8 cellular contexts compared by ENCODE assay signal in the genomic region with DNA sequence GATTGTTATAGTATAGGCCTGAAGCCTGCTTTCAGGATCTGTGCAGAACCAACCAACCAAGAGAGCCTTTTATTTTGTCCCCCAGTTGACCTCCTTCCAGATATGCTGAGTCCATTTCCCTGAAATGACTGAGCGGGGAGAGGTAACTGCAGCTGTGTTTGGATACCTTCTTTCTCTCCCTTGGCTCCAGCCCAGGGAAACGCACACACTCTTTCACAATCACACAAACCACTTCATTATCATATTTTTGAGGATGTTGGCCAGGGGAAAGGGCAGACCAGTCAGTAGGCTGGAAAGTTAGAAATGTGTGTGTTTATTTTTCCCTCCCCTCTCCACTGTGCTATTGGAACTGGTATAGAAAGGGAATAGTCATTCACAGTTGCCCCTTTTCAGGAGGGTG.
DNase-seq lines count a peak whose midpoint lies in the region; ATAC-seq and TF ChIP-seq lines count a peak whose summit lies in the region.

No MANE protein-coding gene starts in this region.

- no peak overlapping the region for H3K4ac ChIP-seq in H9 (ENCODE audit: low read depth, low read length)

- no peak overlapping the region for H3K23ac ChIP-seq in H9 (ENCODE audit: insufficient read length, low read depth, low read length)

- H3K4me3 Mint-ChIP-seq in H9 = no peak overlapping the region

- H3K9me3 Mint-ChIP-seq in H9 = no peaks in the 10 kb centered on the region

- no peak overlapping the region for H3K18ac ChIP-seq in H9 (ENCODE audit: insufficient read length, low read depth, low read length)

- H4K20me1 ChIP-seq in H9 (ENCODE audit: control insufficient read depth, insufficient read depth, insufficient read length) = no peaks in the 10 kb centered on the region

- H3K9me3 ChIP-seq in H9 (ENCODE audit: control insufficient read depth, low read depth, low read length) = no peaks in the 10 kb centered on the region

- no peak overlapping the region for H2AK5ac ChIP-seq in H9 (ENCODE audit: insufficient read length, low read length)

- no peak overlapping the region for H4K91ac ChIP-seq in H9 (ENCODE audit: insufficient read length, low read depth, low read length)

- H3K56ac ChIP-seq in H9 (ENCODE audit: insufficient read length, low read depth, low read length) = no peak overlapping the region

- no peak overlapping the region for H2BK5ac ChIP-seq in H9 (ENCODE audit: insufficient read length, low read length)

- WGBS in H9 (ENCODE audit: extremely low coverage, insufficient read length, low lambda C conversion rate) = no CpG with 5 or more reads among the region's 2 CpGs

- H2BK12ac ChIP-seq in H9 (ENCODE audit: insufficient read length, low read depth, low read length) = no peak overlapping the region

- H4K5ac ChIP-seq in H9 (ENCODE audit: insufficient read length, low read depth, low read length) = no peak overlapping the region

- H3K4me1 ChIP-seq in H9 (ENCODE audit: insufficient read depth, low read length) = peaks cover 6% of the 10 kb centered on the region; the same call in 1 of the 2 replicates

- DNase-seq in HT1080 (ENCODE audit: low read depth) (peak; percentile 87), fibroblast of villous mesenchyme (ENCODE audit: low read depth) (peak; percentile 98), skeletal muscle cell (ENCODE audit: low read depth) (peak; percentile 97), H9 (no peak)

- H3K4me3 ChIP-seq in fibroblast of villous mesenchyme (ENCODE audit: low read depth, low read length) (no peak overlapping the region), skeletal muscle cell (ENCODE audit: low read depth, low read length) (no peak overlapping the region)

- no peaks in the 10 kb centered on the region for H3K36me3 Mint-ChIP-seq in H9 (ENCODE audit: insufficient read depth in 1 of 3, low read depth in 3 of 3)

- H3K9ac ChIP-seq in H9 (ENCODE audit: extremely low read depth, insufficient read length, low read length) = no peak overlapping the region

- no peak overlapping the region for H2AFZ ChIP-seq in H9 (ENCODE audit: low read length)

- no peaks in the 10 kb centered on the region for H3K27me3 Mint-ChIP-seq in H9 (ENCODE audit: low read depth)

- H2BK20ac ChIP-seq in H9 (ENCODE audit: low read depth, low read length, poor library complexity, severe bottlenecking) = no peak overlapping the region

- no peak for TF ChIP-seq CTCF in fibroblast of villous mesenchyme (IDR thresholded peaks at IDR 0.05; ENCODE audit: insufficient read depth, low read depth, low read length)
- TF ChIP-seq CTCF in H9 (conservative IDR thresholded peaks at IDR 0.05) = no peak

- peaks cover 30 to 37% of the 10 kb centered on the region in 2 experiments for H3K4me1 Mint-ChIP-seq in H9

- no peak overlapping the region for H3T11ph ChIP-seq in H9 (ENCODE audit: low read length)

- no peak overlapping the region for H2BK15ac ChIP-seq in H9 (ENCODE audit: low read depth, low read length)

- no peak overlapping the region for H3K14ac ChIP-seq in H9 (ENCODE audit: insufficient read depth, low read length)

- no peaks in the 10 kb centered on the region for H3K79me2 ChIP-seq in H9 (ENCODE audit: insufficient read depth, low read length)

- no peak for ATAC-seq in HG03378 (IDR thresholded peaks at IDR 0.05; ENCODE audit: unreplicated experiment)
- ATAC-seq in HG03159 (IDR thresholded peaks at IDR 0.05; ENCODE audit: unreplicated experiment) = no peak
- ATAC-seq in GM18861 (IDR thresholded peaks at IDR 0.05; ENCODE audit: unreplicated experiment) = no peak

- H3K79me1 ChIP-seq in H9 (ENCODE audit: insufficient read depth, low read depth, low read length, poor library complexity, severe bottlenecking) = no peaks in the 10 kb centered on the region

- H3K4me2 ChIP-seq in H9 (ENCODE audit: insufficient read depth, insufficient read length, low read length) = no peak overlapping the region

- H3K23me2 ChIP-seq in H9 (ENCODE audit: insufficient read length, low read depth, low read length, poor library complexity, severe bottlenecking) = no peaks in the 10 kb centered on the region

- H4K8ac ChIP-seq in H9 (replicated peaks; ENCODE audit: insufficient read length, low read depth, low read length) = no peak overlapping the region

- no peak overlapping the region for H2BK120ac ChIP-seq in H9 (ENCODE audit: low read depth, low read length, poor library complexity, severe bottlenecking)

- no peaks in the 10 kb centered on the region for H3K27me3 ChIP-seq in H9 (ENCODE audit: insufficient read depth, low read length)

- no peak overlapping the region for H3K27ac ChIP-seq in H9 (ENCODE audit: insufficient read length, low read depth, low read length)

- H3K27ac Mint-ChIP-seq in H9 = peak overlapping the region in 1 of 3 experiments; percentile 61; a peak in 2 of 7 replicates

TF ChIP-seq in PFSK-1, 5 proteins besides CTCF, POLR2A, EP300 and RAD21:
- TF ChIP-seq FOXP2 (optimal IDR thresholded peaks at IDR 0.05; ENCODE audit: borderline replicate concordance, extremely low read depth, extremely low read length, insufficient read depth) (peak; percentile 63), SIN3A (IDR thresholded peaks at IDR 0.05; ENCODE audit: borderline replicate concordance, insufficient read depth, low read length) (no peak)
